ENCODE assay signal across 20 cellular contexts in genomic region chr14:92385561-92385960, GRCh38.
"Had no signal": no experiment of that assay in that cellular context is flagged by ENCODE, and none has a peak within 500 bp of the region (broad histone marks: within the 10 kb centered on the region; RNA-seq: fewer than 3 reads in every experiment).

No MANE protein-coding gene starts in this region.

- DNase-seq: cortex of kidney; dorsolateral prefrontal cortex; effector CD8-positive, alpha-beta T cell; foreskin melanocyte; heart left ventricle; hippocampal formation; kidney glomerular epithelial cell; mesendoderm; naive B cell; psoas muscle; retina; right lobe of liver; stimulated activated CD4-positive, alpha-beta T cell treated with anti-CD3 and anti-CD28 coated beads, Interleukin-15, amount 100 ng/mL, for 24 hours; stimulated activated CD4-positive, alpha-beta T cell treated with anti-CD3 and anti-CD28 coated beads, Interleukin-1b, Interleukin-23, amount 100 ng/mL, for 48 hours; stimulated activated CD4-positive, alpha-beta T cell treated with anti-CD3 and anti-CD28 coated beads, Interleukin-4, amount 100 ng/mL, for 24 hours; upper lobe of right lung had no signal

- H3K4me1 Mint-ChIP-seq: naive B cell had no signal

- H3K27ac Mint-ChIP-seq: nephron; stimulated activated memory B cell treated with anti-CD40 and anti-IgM and Interleukin-4, amounts not matched to agents 10 μg/mL and 1 μg/mL and 100 μg/mL, for 72 hours; stimulated activated naive CD8-positive, alpha-beta T cell treated with anti-CD3 and anti-CD28 coated beads, Interleukin-15, Interleukin-2, amounts not matched to agents 100 ng/mL and 50 ng/mL, for 24 hours had no signal

- H3K4me1 ChIP-seq: psoas muscle, tibial nerve, upper lobe of right lung had no signal

- H3K27me3 ChIP-seq: dorsolateral prefrontal cortex, right lobe of liver, tibial nerve, upper lobe of right lung had no signal

- H3K27me3 Mint-ChIP-seq: stimulated activated naive CD8-positive, alpha-beta T cell treated with anti-CD3 and anti-CD28 coated beads, Interleukin-15, Interleukin-2, amounts not matched to agents 100 ng/mL and 50 ng/mL, for 24 hours had no signal

- H3K27ac ChIP-seq: dorsolateral prefrontal cortex, psoas muscle, tibial nerve had no signal

- H3K4me3 ChIP-seq: dorsolateral prefrontal cortex, heart left ventricle, psoas muscle, right lobe of liver, tibial nerve, upper lobe of right lung had no signal

- H3K9me3 ChIP-seq: psoas muscle, right lobe of liver, tibial nerve, upper lobe of right lung had no signal

- H3K36me3 Mint-ChIP-seq: naive B cell; stimulated activated memory B cell treated with anti-CD40 and anti-IgM and Interleukin-4, amounts not matched to agents 10 μg/mL and 1 μg/mL and 100 μg/mL, for 72 hours had no signal

- H3K36me3 ChIP-seq: heart left ventricle, right lobe of liver, tibial nerve, upper lobe of right lung had no signal

- H3K4me3 Mint-ChIP-seq: nephron; stimulated activated memory B cell treated with anti-CD40 and anti-IgM and Interleukin-4, amounts not matched to agents 10 μg/mL and 1 μg/mL and 100 μg/mL, for 72 hours; stimulated activated naive CD8-positive, alpha-beta T cell treated with anti-CD3 and anti-CD28 coated beads, Interleukin-15, Interleukin-2, amounts not matched to agents 100 ng/mL and 50 ng/mL, for 24 hours had no signal

- H3K9me3 Mint-ChIP-seq: naive B cell; nephron; stimulated activated memory B cell treated with anti-CD40 and anti-IgM and Interleukin-4, amounts not matched to agents 10 μg/mL and 1 μg/mL and 100 μg/mL, for 72 hours; stimulated activated naive CD8-positive, alpha-beta T cell treated with anti-CD3 and anti-CD28 coated beads, Interleukin-15, Interleukin-2, amounts not matched to agents 100 ng/mL and 50 ng/mL, for 24 hours had no signal
